In genomic region chr3:128069271-128069670, GRCh38 we compare ENCODE assay signal across 19 cellular contexts. TPM values are rescaled to one million over a fixed set of nuclear protein-coding genes. Genes with fewer than 3 reads are reported as not detected.
DNase-seq lines count a peak whose midpoint lies in the region; ATAC-seq, FAIRE-seq and TF ChIP-seq lines count a peak whose summit lies in the region.
"Had no signal": no experiment of that assay in that cellular context is flagged by ENCODE, and none has a peak within 500 bp of the region (broad histone marks: within the 10 kb centered on the region; RNA-seq: fewer than 3 reads in every experiment).

No MANE protein-coding gene starts in this region.

- TF ChIP-seq CTCF in HepG2 (CRISPR knock-in tag; IDR thresholded peaks at IDR 0.05) (no peak), right lobe of liver (IDR thresholded peaks at IDR 0.05) (no peak), K562 (IDR thresholded peaks at IDR 0.05 in 2 of 3, conservative IDR thresholded peaks at IDR 0.05 in 1 of 3; ENCODE audit: insufficient read depth in 2 of 3, low read depth in 1 of 3, low read length in 3 of 3) (no peak), left ventricle myocardium inferior (IDR thresholded peaks at IDR 0.05; ENCODE audit: borderline replicate concordance) (no peak), coronary artery (IDR thresholded peaks at IDR 0.05) (no peak)

- H3K27me3 ChIP-seq in HepG2 (ENCODE audit: control insufficient read depth in 1 of 2, insufficient read depth in 2 of 2, low read length in 2 of 2) (no peaks in the 10 kb centered on the region), right lobe of liver (no peaks in the 10 kb centered on the region), K562 (ENCODE audit: control insufficient read depth in 2 of 2, insufficient read depth in 2 of 2, low read length in 2 of 2) (no peaks in the 10 kb centered on the region), left ventricle myocardium inferior (ENCODE audit: low read depth) (no peaks in the 10 kb centered on the region)
- H3K27me3 ChIP-seq: BE2C had no signal

- DNase-seq in HepG2 (ENCODE audit: low spot score) (no peak), right lobe of liver (no peak), K562 (ENCODE audit: extremely low read depth in 1 of 4, low spot score in 3 of 4) (no peak), sciatic nerve (ENCODE audit: low spot score) (peak; percentile 54), left ventricle myocardium inferior (no peak), coronary artery (ENCODE audit: low spot score) (no peak)
- DNase-seq: BE2C; CD4-positive, alpha-beta memory T cell; DMS153; DMS79 treated with DMSO at 0.1 percent for 48 hours; EL had no signal

- H2AFZ ChIP-seq in HepG2 (ENCODE audit: low read length) (no peak overlapping the region), K562 (ENCODE audit: low read depth, low read length) (no peak overlapping the region)

- H3K36me3 ChIP-seq in HepG2 (replicated peaks in 1 of 2; ENCODE audit: control insufficient read depth in 1 of 2, insufficient read depth in 2 of 2, low read length in 2 of 2) (peaks cover 47 to 85% of the 10 kb centered on the region in 2 experiments), right lobe of liver (peaks cover 35 to 79% (median 56%) of the 10 kb centered on the region in 4 donors), K562 (ENCODE audit: control insufficient read depth, insufficient read depth, low read length) (peaks cover 98% of the 10 kb centered on the region), left ventricle myocardium inferior (peaks cover 87% of the 10 kb centered on the region)

- TF ChIP-seq EP300 in HepG2 (IDR thresholded peaks at IDR 0.05; ENCODE audit: low read depth in 2 of 2, low read length in 2 of 2): no peak
- TF ChIP-seq EP300 in HepG2 (CRISPR knock-in tag; IDR thresholded peaks at IDR 0.05; ENCODE audit: borderline replicate concordance): no peak
- no peak for TF ChIP-seq EP300 in K562 (IDR thresholded peaks at IDR 0.05; ENCODE audit: low read length)

- no peak overlapping the region for H3K9ac ChIP-seq in HepG2 (ENCODE audit: insufficient read depth, low read depth, low read length)
- 0 out of 4 replicates have a peak overlapping the region, but pooled peaks of 1 of the 2 experiments have one; percentile 39 for H3K9ac ChIP-seq in K562 (ENCODE audit: insufficient read depth in 1 of 2, low read depth in 2 of 2, low read length in 2 of 2)

- H3K79me2 ChIP-seq in HepG2 (ENCODE audit: insufficient read depth, low read length): no peaks in the 10 kb centered on the region
- no peaks in the 10 kb centered on the region for H3K79me2 ChIP-seq in K562 (ENCODE audit: control insufficient read depth, insufficient read depth, low read length)

- 0 out of 4 replicates have a peak, but pooled peaks of 1 of the 2 experiments have one; percentile 11 for TF ChIP-seq POLR2A in HepG2 (IDR thresholded peaks at IDR 0.05; ENCODE audit: insufficient read depth in 1 of 2, low read depth in 2 of 2, low read length in 2 of 2)
- TF ChIP-seq POLR2A in right lobe of liver (IDR thresholded peaks at IDR 0.05): no peak
- TF ChIP-seq POLR2A in K562 (conservative IDR thresholded peaks at IDR 0.05): no peak

- H3K27ac ChIP-seq in HepG2 (ENCODE audit: extremely low read length, insufficient read depth, low read length) (no peak overlapping the region), right lobe of liver (no peak overlapping the region), K562 (ENCODE audit: extremely low read depth, low read depth, low read length) (no peak overlapping the region), left ventricle myocardium inferior (replicated peaks) (no peak overlapping the region), coronary artery (no peak overlapping the region)
- H3K27ac ChIP-seq: A549, C4-2B, HL-60 had no signal

- 94% methylated on average over 12 of the region's 15 CpGs for WGBS in HepG2 (ENCODE audit: low lambda C conversion rate)
- 90% methylated on average over 3 of the region's 15 CpGs for WGBS in right lobe of liver (ENCODE audit: insufficient coverage, low coverage, low lambda C conversion rate, missing lambda C conversion rate)
- 94% methylated on average over 8 of the region's 15 CpGs for WGBS in K562 (ENCODE audit: insufficient coverage, low coverage, missing lambda C conversion rate)

- in situ Hi-C loops in HepG2 (cut with HindIII; ENCODE audit: extremely low pct_ligation_motif_present, low pct_unique_long_range_greater_than_20kb) (no loop called here), K562 (cut with MboI) (no loop called here)

- no peak for FAIRE-seq in HepG2 (lab: Jason Lieb, UNC)
- no peak for FAIRE-seq in K562 (lab: Jason Lieb, UNC)
- FAIRE-seq: A549, D721Med, G401.6, H54 had no signal

- CTCF ChIA-PET in HepG2 (lab: Yijun Ruan, JAX; ENCODE audit: low intra/inter-chr PET ratio, low total read pairs): no interaction called here
- CTCF ChIA-PET in K562 (lab: Yijun Ruan, JAX; ENCODE audit: low intra/inter-chr PET ratio): no interaction called here

- TF ChIP-seq RAD21 in HepG2 (CRISPR knock-in tag; IDR thresholded peaks at IDR 0.05): no peak
- TF ChIP-seq RAD21 in K562 (CRISPR knock-in tag; conservative IDR thresholded peaks at IDR 0.05 in 1 of 2, IDR thresholded peaks at IDR 0.05 in 1 of 2): no peak

- H4K20me1 ChIP-seq in HepG2 (ENCODE audit: insufficient read depth, low read length) (peaks cover 19% of the 10 kb centered on the region), K562 (replicated peaks; ENCODE audit: control insufficient read depth, insufficient read depth, low read length) (peaks cover 17% of the 10 kb centered on the region; the same call in 1 of the 2 replicates)

- POLR2A ChIA-PET in HepG2 (lab: Yijun Ruan, JAX): no interaction called here
- POLR2A ChIA-PET in K562 (lab: Yijun Ruan, JAX): interaction anchor here (0.7 to 1.2 kb wide), 2 partner anchors 16 to 64 kb away, joined by 3 to 5 read pairs; no protein-coding TSS in a partner anchor

- intact Hi-C loops in HepG2 (cut with micrococcal nuclease; ENCODE audit: unreplicated experiment): loop anchor here (2.0 kb wide), 1 partner anchor 64 kb away; no protein-coding TSS in a partner anchor
- intact Hi-C loops in right lobe of liver (cut with DNase I): no loop called here
- intact Hi-C loops in K562 (cut with micrococcal nuclease): no loop called here
- intact Hi-C loops in sciatic nerve (cut with DNase I): no loop called here
- intact Hi-C loops in left ventricle myocardium inferior (cut with micrococcal nuclease): no loop called here

- H3K4me3 ChIP-seq in HepG2 (replicated peaks in 1 of 3; ENCODE audit: insufficient read depth in 1 of 3, low read depth in 2 of 3, low read length in 3 of 3) (no peak overlapping the region), right lobe of liver (no peak overlapping the region), K562 (no peak overlapping the region), left ventricle myocardium inferior (no peak overlapping the region), coronary artery (no peak overlapping the region)
- H3K4me3 ChIP-seq: A549 had no signal

- H3K9me3 ChIP-seq in HepG2 (ENCODE audit: low read length) (no peaks in the 10 kb centered on the region), right lobe of liver (no peaks in the 10 kb centered on the region), K562 (replicated peaks; ENCODE audit: control insufficient read depth, insufficient read depth, low read depth, low read length) (no peaks in the 10 kb centered on the region), left ventricle myocardium inferior (replicated peaks) (no peaks in the 10 kb centered on the region)
- H3K9me3 ChIP-seq: A549, BE2C had no signal

- no peak overlapping the region for H3K4me2 ChIP-seq in HepG2 (ENCODE audit: low read depth, low read length)
- H3K4me2 ChIP-seq in K562 (ENCODE audit: insufficient read depth, low read length): no peak overlapping the region
- H3K4me2 ChIP-seq: A549 had no signal

- no peaks in the 10 kb centered on the region for H3K9me1 ChIP-seq in K562 (ENCODE audit: control insufficient read depth, insufficient read depth, low read length)

- ATAC-seq in HepG2 (no peak), right lobe of liver (no peak), K562 (no peak), sciatic nerve (no peak), GM21717 (IDR thresholded peaks at IDR 0.05; ENCODE audit: unreplicated experiment) (no peak)
- ATAC-seq: A549, HCT116 had no signal

- BruUV-seq in HepG2 (replicated peaks; lab: Mats Ljungman, UMichigan): no TSS peak
- BruUV-seq in K562 (replicated peaks; lab: Mats Ljungman, UMichigan): no TSS peak

- no peaks in the 10 kb centered on the region for H3K4me1 ChIP-seq in HepG2 (ENCODE audit: insufficient read depth, low read length)
- peaks cover 0 to 44% (median 17%) of the 10 kb centered on the region in 4 donors for H3K4me1 ChIP-seq in right lobe of liver
- H3K4me1 ChIP-seq in K562 (replicated peaks in 1 of 2; ENCODE audit: control insufficient read depth in 2 of 2, insufficient read depth in 2 of 2, low read length in 2 of 2): peaks cover 0 to 12% of the 10 kb centered on the region in 2 experiments; a peak in 1 of 5 replicates
- H3K4me1 ChIP-seq in left ventricle myocardium inferior: peaks cover 20% of the 10 kb centered on the region
- H3K4me1 ChIP-seq: A549, BE2C had no signal

RNA-seq across cellular contexts. Expression of gene SEC61A1, which starts 17.0 kb away (rescaled TPM):
- total RNA-seq in HepG2 (2016; rRNA removed; fragmentation: Illumina TruSeq; extraction: Trizol): 128 and 203 TPM in 2 replicates
- total RNA-seq in HepG2 (2016; cell fraction: cytosol; rRNA removed; fragmentation: Illumina TruSeq; extraction: Trizol; ENCODE audit: low read depth): 23.2 and 24.0 TPM in 2 replicates
- total RNA-seq in HepG2 (2016; cell fraction: insoluble cytoplasmic fraction; rRNA removed; fragmentation: Illumina TruSeq; extraction: Trizol): 113 and 205 TPM in 2 replicates
- total RNA-seq in HepG2 (2016; cell fraction: membrane; rRNA removed; fragmentation: Illumina TruSeq; extraction: Trizol): 77.7 and 81.8 TPM in 2 replicates
- total RNA-seq in HepG2 (2016; cell fraction: nucleus; rRNA removed; fragmentation: Illumina TruSeq; extraction: Trizol): 217 and 248 TPM in 2 replicates
- 170 and 173 TPM in 2 replicates for polyA plus RNA-seq in HepG2 (2011; rRNA removed)
- 169 and 191 TPM in 2 replicates for polyA plus RNA-seq in HepG2 (2011; cell fraction: cytosol; rRNA removed)
- polyA plus RNA-seq in HepG2 (2011; cell fraction: nucleus; rRNA removed): 153 and 160 TPM in 2 replicates
- polyA plus RNA-seq in HepG2 (2012): 121 and 145 TPM in 2 replicates
- polyA plus RNA-seq in HepG2 (2016; cell fraction: cytosol; fragmentation: Illumina TruSeq; extraction: Trizol; ENCODE audit: low read depth): 19.7 and 20.8 TPM in 2 replicates
- 101 and 109 TPM in 2 replicates for polyA plus RNA-seq in HepG2 (2016; cell fraction: insoluble cytoplasmic fraction; fragmentation: Illumina TruSeq; extraction: Trizol; ENCODE audit: low read depth)
- 42.6 and 47.4 TPM in 2 replicates for polyA plus RNA-seq in HepG2 (2016; cell fraction: membrane; fragmentation: Illumina TruSeq; extraction: Trizol; ENCODE audit: low read depth)
- polyA plus RNA-seq in HepG2 (2016; cell fraction: nucleus; fragmentation: Illumina TruSeq; extraction: Trizol; ENCODE audit: insufficient read depth, low read depth): 314 and 317 TPM in 2 replicates
- polyA minus RNA-seq in HepG2 (2011; rRNA and poly(A)+ RNA removed; ENCODE audit: low replicate concordance): 520 and 651 TPM in 2 replicates
- 181 and 199 TPM in 2 replicates for polyA minus RNA-seq in HepG2 (2011; cell fraction: cytosol; rRNA and poly(A)+ RNA removed)
- polyA minus RNA-seq in HepG2 (2011; cell fraction: nucleus; rRNA and poly(A)+ RNA removed): 116 and 132 TPM in 2 replicates
- total RNA-seq in right lobe of liver: 100 to 1,000 TPM; 120 to 187 (median 151) TPM
- total RNA-seq in K562 (2011; cell fraction: chromatin; rRNA removed; ENCODE audit: low replicate concordance): 177 and 213 TPM in 2 replicates
- total RNA-seq in K562 (2011; cell fraction: nucleolus; rRNA removed): 209 and 221 TPM in 2 replicates
- total RNA-seq in K562 (2011; cell fraction: nucleoplasm; rRNA removed): 193 and 199 TPM in 2 replicates
- total RNA-seq in K562 (2014; rRNA removed): 79.1 and 105 TPM in 2 replicates
- 69.1 and 72.5 TPM in 2 replicates for total RNA-seq in K562 (2014; rRNA removed; fragmentation: Illumina TruSeq; extraction: Trizol)
- 97.5 and 98.2 TPM in 2 replicates for total RNA-seq in K562 (2015; rRNA removed; fragmentation: Illumina TruSeq; extraction: Trizol)
- 112 and 113 TPM in 2 replicates for total RNA-seq in K562 (2021)
- 137 and 140 TPM in 2 replicates for polyA plus RNA-seq in K562 (2011; rRNA removed)
- polyA plus RNA-seq in K562 (2011; cell fraction: cytosol; rRNA removed): 138 and 154 TPM in 2 replicates
- polyA plus RNA-seq in K562 (2011; cell fraction: nucleus; rRNA removed): 101 and 119 TPM in 2 replicates
- polyA plus RNA-seq in K562 (2012): 84.1 and 153 TPM in 2 replicates
- polyA plus RNA-seq in K562 (2014; fragmentation: Illumina TruSeq; extraction: Trizol): 101 and 109 TPM in 2 replicates
- polyA plus RNA-seq in K562 (2014; fragmentation: Nextera tagmentation; extraction: Ambion mirVana): 1 to 10 TPM; 1.9 to 5.1 TPM
- polyA plus RNA-seq in K562 (2014; rRNA removed): 76.4 and 97.8 TPM in 2 replicates
- polyA minus RNA-seq in K562 (2011; rRNA and poly(A)+ RNA removed): 167 and 193 TPM in 2 replicates
- polyA minus RNA-seq in K562 (2011; cell fraction: cytosol; rRNA and poly(A)+ RNA removed): 80.9 and 97.1 TPM in 2 replicates
- 37.3 and 56.3 TPM in 2 replicates for polyA minus RNA-seq in K562 (2011; cell fraction: nucleus; rRNA and poly(A)+ RNA removed)
- total RNA-seq in sciatic nerve: 124 TPM
- total RNA-seq in left ventricle myocardium inferior: 65.8 TPM

RNA-seq across cellular contexts. Expression of gene RUVBL1, which starts 54.3 kb away (rescaled TPM):
- total RNA-seq in HepG2 (2016; rRNA removed; fragmentation: Illumina TruSeq; extraction: Trizol): 86.3 and 120 TPM in 2 replicates
- total RNA-seq in HepG2 (2016; cell fraction: cytosol; rRNA removed; fragmentation: Illumina TruSeq; extraction: Trizol; ENCODE audit: low read depth): 21.3 and 22.5 TPM in 2 replicates
- total RNA-seq in HepG2 (2016; cell fraction: insoluble cytoplasmic fraction; rRNA removed; fragmentation: Illumina TruSeq; extraction: Trizol): 90.7 and 130 TPM in 2 replicates
- 28.2 and 30.2 TPM in 2 replicates for total RNA-seq in HepG2 (2016; cell fraction: membrane; rRNA removed; fragmentation: Illumina TruSeq; extraction: Trizol)
- total RNA-seq in HepG2 (2016; cell fraction: nucleus; rRNA removed; fragmentation: Illumina TruSeq; extraction: Trizol): 36.7 and 39.2 TPM in 2 replicates
- polyA plus RNA-seq in HepG2 (2011; rRNA removed): 29.7 and 32.7 TPM in 2 replicates
- polyA plus RNA-seq in HepG2 (2011; cell fraction: cytosol; rRNA removed): 38.1 and 39.4 TPM in 2 replicates
- 13.5 and 14.5 TPM in 2 replicates for polyA plus RNA-seq in HepG2 (2011; cell fraction: nucleus; rRNA removed)
- polyA plus RNA-seq in HepG2 (2012): 33.6 and 40.3 TPM in 2 replicates
- polyA plus RNA-seq in HepG2 (2016; cell fraction: cytosol; fragmentation: Illumina TruSeq; extraction: Trizol; ENCODE audit: low read depth): 11.3 and 12.3 TPM in 2 replicates
- polyA plus RNA-seq in HepG2 (2016; cell fraction: insoluble cytoplasmic fraction; fragmentation: Illumina TruSeq; extraction: Trizol; ENCODE audit: low read depth): 101 and 104 TPM in 2 replicates
- 16.7 and 17.6 TPM in 2 replicates for polyA plus RNA-seq in HepG2 (2016; cell fraction: membrane; fragmentation: Illumina TruSeq; extraction: Trizol; ENCODE audit: low read depth)
- 38.5 and 40.8 TPM in 2 replicates for polyA plus RNA-seq in HepG2 (2016; cell fraction: nucleus; fragmentation: Illumina TruSeq; extraction: Trizol; ENCODE audit: insufficient read depth, low read depth)
- 48.8 and 126 TPM in 2 replicates for polyA minus RNA-seq in HepG2 (2011; rRNA and poly(A)+ RNA removed; ENCODE audit: low replicate concordance)
- polyA minus RNA-seq in HepG2 (2011; cell fraction: cytosol; rRNA and poly(A)+ RNA removed): 20.6 and 22.9 TPM in 2 replicates
- polyA minus RNA-seq in HepG2 (2011; cell fraction: nucleus; rRNA and poly(A)+ RNA removed): 24.2 and 25.6 TPM in 2 replicates
- 10 to 100 TPM in 5 of 6 experiments, 1 to 10 TPM in 1; 8.6 to 20.3 (median 12.9) TPM for total RNA-seq in right lobe of liver
- 55.5 and 61.2 TPM in 2 replicates for total RNA-seq in K562 (2011; cell fraction: chromatin; rRNA removed; ENCODE audit: low replicate concordance)
- 45.7 and 51.0 TPM in 2 replicates for total RNA-seq in K562 (2011; cell fraction: nucleolus; rRNA removed)
- total RNA-seq in K562 (2011; cell fraction: nucleoplasm; rRNA removed): 45.6 and 47.1 TPM in 2 replicates
- total RNA-seq in K562 (2014; rRNA removed): 140 and 148 TPM in 2 replicates
- total RNA-seq in K562 (2014; rRNA removed; fragmentation: Illumina TruSeq; extraction: Trizol): 117 and 119 TPM in 2 replicates
- 131 TPM in 2 replicates for total RNA-seq in K562 (2015; rRNA removed; fragmentation: Illumina TruSeq; extraction: Trizol)
- 106 and 110 TPM in 2 replicates for total RNA-seq in K562 (2021)
- polyA plus RNA-seq in K562 (2011; rRNA removed): 69.8 and 94.4 TPM in 2 replicates
- polyA plus RNA-seq in K562 (2011; cell fraction: cytosol; rRNA removed): 80.6 and 98.7 TPM in 2 replicates
- 36.0 and 40.8 TPM in 2 replicates for polyA plus RNA-seq in K562 (2011; cell fraction: nucleus; rRNA removed)
- polyA plus RNA-seq in K562 (2012): 77.9 and 122 TPM in 2 replicates
- polyA plus RNA-seq in K562 (2014; fragmentation: Illumina TruSeq; extraction: Trizol): 140 and 147 TPM in 2 replicates
- 10 to 100 TPM; 20.7 to 40.2 TPM for polyA plus RNA-seq in K562 (2014; fragmentation: Nextera tagmentation; extraction: Ambion mirVana)
- 103 and 113 TPM in 2 replicates for polyA plus RNA-seq in K562 (2014; rRNA removed)
- 63.4 and 91.2 TPM in 2 replicates for polyA minus RNA-seq in K562 (2011; rRNA and poly(A)+ RNA removed)
- 42.4 and 64.1 TPM in 2 replicates for polyA minus RNA-seq in K562 (2011; cell fraction: cytosol; rRNA and poly(A)+ RNA removed)
- 28.1 and 32.5 TPM in 2 replicates for polyA minus RNA-seq in K562 (2011; cell fraction: nucleus; rRNA and poly(A)+ RNA removed)
- total RNA-seq in sciatic nerve: 26.7 TPM
- 25.3 TPM for total RNA-seq in left ventricle myocardium inferior

Comparison
In these comparisons a context has a peak if more than half of its experiments do, and no peak if none do; other contexts are left out.
1. Of the 241 proteins assayed by ChIP-seq in both HepG2 and K562: peak only in HepG2: RBM22; only in K562: POLR2G; in both: RBFOX2; in neither: 237; mixed calls (peak in some experiments, not most) for 1.